Comparison of ENCODE assay signal across 27 cellular contexts in genomic region chr12:65529771-65530435, GRCh38.
"Had no signal": no experiment of that assay in that cellular context is flagged by ENCODE, and none has a peak within 500 bp of the region (broad histone marks: within the 10 kb centered on the region; RNA-seq: fewer than 3 reads in every experiment).

No MANE protein-coding gene starts in this region.

- H3K4me3 ChIP-seq: adrenal gland, ascending aorta, colonic mucosa, dorsolateral prefrontal cortex, esophagus muscularis mucosa, mucosa of descending colon, prostate gland, right atrium auricular region, thyroid gland had no signal

- ATAC-seq: activated T-helper 17 cell treated with anti-CD3 and anti-CD28 coated beads, Interleukin-2, amount 50 U/mL, for 72 hours; effector memory CD8-positive, alpha-beta T cell; mucosa of descending colon; stimulated activated naive CD8-positive, alpha-beta T cell treated with anti-CD3 and anti-CD28 coated beads, Interleukin-15, Interleukin-2, amounts not matched to agents 100 U/mL and 50 U/mL, for 24 hours; WTC11 had no signal

- H3K4me1 ChIP-seq: adrenal gland, colonic mucosa, prostate gland, right atrium auricular region, thyroid gland had no signal

- H3K9me3 ChIP-seq: adrenal gland, ascending aorta, colonic mucosa, esophagus muscularis mucosa, mucosa of descending colon, prostate gland, thyroid gland had no signal

- H3K36me3 ChIP-seq: adrenal gland, ascending aorta, colonic mucosa, esophagus muscularis mucosa, prostate gland, right atrium auricular region, thyroid gland had no signal

- H3K4me1 Mint-ChIP-seq: activated T-helper 17 cell treated with anti-CD3 and anti-CD28 coated beads, Interleukin-2, amount 50 U/mL, for 72 hours; memory B cell had no signal

- H3K9me3 Mint-ChIP-seq: T-helper 1 cell treated with Interleukin-12 subunit alpha and Interleukin-12 subunit beta and Interleukin-4 antibody, amounts not matched to agents 30 μg/mL and 1 μg/mL, for 36 hours had no signal

- H3K27ac Mint-ChIP-seq: activated naive CD8-positive, alpha-beta T cell; activated T-helper 17 cell treated with anti-CD3 and anti-CD28 coated beads, Interleukin-2, amount 50 U/mL, for 72 hours; effector memory CD8-positive, alpha-beta T cell; memory B cell; T-helper 1 cell treated with Interleukin-12 subunit alpha and Interleukin-12 subunit beta and Interleukin-4 antibody, amounts not matched to agents 30 μg/mL and 1 μg/mL, for 36 hours; WTC11 had no signal

- FAIRE-seq: endothelial cell of umbilical vein, frontal cortex had no signal

- H3K4me3 Mint-ChIP-seq: activated naive CD8-positive, alpha-beta T cell; activated T-helper 17 cell treated with anti-CD3 and anti-CD28 coated beads, Interleukin-2, amount 50 U/mL, for 72 hours; effector memory CD8-positive, alpha-beta T cell; memory B cell; neural crest cell; T-helper 1 cell treated with Interleukin-12 subunit alpha and Interleukin-12 subunit beta and Interleukin-4 antibody, amounts not matched to agents 30 μg/mL and 1 μg/mL, for 36 hours; WTC11 had no signal

- H3K27me3 ChIP-seq: adrenal gland, ascending aorta, colonic mucosa, esophagus muscularis mucosa, right atrium auricular region, thyroid gland had no signal

- H3K27me3 Mint-ChIP-seq: activated naive CD8-positive, alpha-beta T cell had no signal

- H3K27ac ChIP-seq: adrenal gland, ascending aorta, colonic mucosa, dorsolateral prefrontal cortex, esophagus muscularis mucosa, prostate gland, right atrium auricular region, thyroid gland had no signal

- H3K36me3 Mint-ChIP-seq: activated naive CD8-positive, alpha-beta T cell; memory B cell; WTC11 had no signal

- DNase-seq: activated naive CD4-positive, alpha-beta T cell; activated T-cell treated with anti-CD3 and anti-CD28 coated beads, Interleukin-2, amount 50 U/mL, for 1 hour; adrenal gland; central memory CD4-positive, alpha-beta T cell; colonic mucosa; dorsolateral prefrontal cortex; effector memory CD8-positive, alpha-beta T cell; glutamatergic neuron; hippocampal formation; mucosa of descending colon; stimulated activated CD4-positive, alpha-beta T cell treated with anti-CD3 and anti-CD28 coated beads, Interleukin-12 subunit alpha, Interleukin-12 subunit beta, amount 100 ng/mL, for 4 hours; stimulated activated CD4-positive, alpha-beta T cell treated with anti-CD3 and anti-CD28 coated beads, Interleukin-4, amount 100 ng/mL, for 4 hours; stimulated activated naive CD8-positive, alpha-beta T cell treated with anti-CD3 and anti-CD28 coated beads, Interleukin-15, Interleukin-2, amounts not matched to agents 100 U/mL and 50 U/mL, for 24 hours; T1000; thyroid gland had no signal
